ENCODE assay signal across 16 cellular contexts in the genomic region with DNA sequence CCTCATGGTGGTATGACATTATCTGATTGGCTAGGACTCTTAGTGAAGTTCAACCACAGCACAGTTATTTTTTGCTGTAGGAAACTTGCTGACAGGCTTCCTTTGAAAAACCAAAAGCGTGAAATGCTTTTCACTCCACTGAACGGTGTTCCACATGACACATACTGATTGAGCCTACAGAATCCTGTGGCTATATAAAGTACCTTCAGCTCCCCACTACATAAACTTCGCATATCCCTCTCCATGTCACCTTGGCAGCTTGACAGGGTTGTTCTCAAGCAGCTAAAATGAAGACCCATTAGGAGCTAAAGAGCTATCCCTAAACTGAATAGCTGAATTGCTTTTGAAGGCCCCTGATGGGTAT.
"Had no signal": no experiment of that assay in that cellular context is flagged by ENCODE, and none has a peak within 500 bp of the region (broad histone marks: within the 10 kb centered on the region; RNA-seq: fewer than 3 reads in every experiment).

No MANE protein-coding gene starts in this region.

- H3K36me3 ChIP-seq: thyroid gland had no signal

- H3K27ac Mint-ChIP-seq: activated CD4-positive, alpha-beta T cell treated with anti-CD3 and anti-CD28 coated beads, Interleukin-2, amount 10 ng/mL, durations not matched to agents 7 days and 5 days; activated naive CD8-positive, alpha-beta T cell treated with anti-CD3 and anti-CD28 coated beads for 36 hours; activated T-cell treated with anti-CD3 and anti-CD28 coated beads, Interleukin-2, amount 50 U/mL, for 72 hours; immature natural killer cell; stimulated activated memory B cell treated with anti-CD40 and anti-IgM and Interleukin-4, amounts not matched to agents 10 μg/mL and 1 μg/mL and 100 μg/mL, for 72 hours had no signal

- H3K4me1 ChIP-seq: psoas muscle, thyroid gland had no signal

- H3K27ac ChIP-seq: body of pancreas, foreskin keratinocyte, psoas muscle, thyroid gland had no signal

- ATAC-seq: activated T-cell treated with anti-CD3 and anti-CD28 coated beads, Interleukin-2, amount 50 U/mL, for 72 hours; body of pancreas; foreskin keratinocyte; psoas muscle; stimulated activated memory B cell treated with anti-CD40 and anti-IgM and Interleukin-4, amounts not matched to agents 10 μg/mL and 1 μg/mL and 100 μg/mL, for 72 hours had no signal

- H3K36me3 Mint-ChIP-seq: activated naive CD8-positive, alpha-beta T cell treated with anti-CD3 and anti-CD28 coated beads for 36 hours; immature natural killer cell; stimulated activated memory B cell treated with anti-CD40 and anti-IgM and Interleukin-4, amounts not matched to agents 10 μg/mL and 1 μg/mL and 100 μg/mL, for 72 hours had no signal

- H3K9me3 ChIP-seq: body of pancreas, psoas muscle, thyroid gland had no signal

- H3K4me3 Mint-ChIP-seq: activated CD4-positive, alpha-beta T cell treated with anti-CD3 and anti-CD28 coated beads, Interleukin-2, amount 10 ng/mL, durations not matched to agents 7 days and 5 days; activated naive CD8-positive, alpha-beta T cell treated with anti-CD3 and anti-CD28 coated beads for 36 hours; activated T-cell treated with anti-CD3 and anti-CD28 coated beads, Interleukin-2, amount 50 U/mL, for 72 hours; central memory CD8-positive, alpha-beta T cell; immature natural killer cell; nephron; stimulated activated memory B cell treated with anti-CD40 and anti-IgM and Interleukin-4, amounts not matched to agents 10 μg/mL and 1 μg/mL and 100 μg/mL, for 72 hours had no signal

- H3K4me3 ChIP-seq: body of pancreas, psoas muscle, thyroid gland had no signal

- H3K9me3 Mint-ChIP-seq: activated CD4-positive, alpha-beta T cell treated with anti-CD3 and anti-CD28 coated beads, Interleukin-2, amount 10 ng/mL, durations not matched to agents 7 days and 5 days; activated naive CD8-positive, alpha-beta T cell treated with anti-CD3 and anti-CD28 coated beads for 36 hours; activated T-cell treated with anti-CD3 and anti-CD28 coated beads, Interleukin-2, amount 50 U/mL, for 72 hours; central memory CD8-positive, alpha-beta T cell; immature natural killer cell; nephron; stimulated activated memory B cell treated with anti-CD40 and anti-IgM and Interleukin-4, amounts not matched to agents 10 μg/mL and 1 μg/mL and 100 μg/mL, for 72 hours had no signal

- DNase-seq: activated CD4-positive, alpha-beta T cell treated with anti-CD3 and anti-CD28 coated beads, Interleukin-2, amount 10 ng/mL, durations not matched to agents 7 days and 5 days; activated CD8-positive, alpha-beta memory T cell treated with anti-CD3 and anti-CD28 coated beads, Interleukin-2, amount 50 U/mL, for 48 hours; activated gamma-delta T cell treated with Interleukin-2 at 50 U/mL for 16 hours; activated naive CD8-positive, alpha-beta T cell treated with anti-CD3 and anti-CD28 coated beads for 36 hours; activated T-cell treated with anti-CD3 and anti-CD28 coated beads, Interleukin-2, amount 50 U/mL, for 72 hours; effector CD8-positive, alpha-beta T cell; foreskin keratinocyte; head of caudate nucleus; immature natural killer cell; psoas muscle; stimulated activated CD4-positive, alpha-beta T cell treated with anti-CD3 and anti-CD28 coated beads, Interleukin-2, amount 100 ng/mL, for 48 hours; thyroid gland had no signal

- H3K4me1 Mint-ChIP-seq: activated naive CD8-positive, alpha-beta T cell treated with anti-CD3 and anti-CD28 coated beads for 36 hours; central memory CD8-positive, alpha-beta T cell; immature natural killer cell; stimulated activated memory B cell treated with anti-CD40 and anti-IgM and Interleukin-4, amounts not matched to agents 10 μg/mL and 1 μg/mL and 100 μg/mL, for 72 hours had no signal

- H3K27me3 ChIP-seq: body of pancreas, foreskin keratinocyte, thyroid gland had no signal

- H3K27me3 Mint-ChIP-seq: activated CD4-positive, alpha-beta T cell treated with anti-CD3 and anti-CD28 coated beads, Interleukin-2, amount 10 ng/mL, durations not matched to agents 7 days and 5 days; activated naive CD8-positive, alpha-beta T cell treated with anti-CD3 and anti-CD28 coated beads for 36 hours had no signal
